ENCODE assay signal across 14 cellular contexts in genomic region chr13:78742659-78743058, GRCh38.
"Had no signal": no experiment of that assay in that cellular context is flagged by ENCODE, and none has a peak within 500 bp of the region (broad histone marks: within the 10 kb centered on the region; RNA-seq: fewer than 3 reads in every experiment).

No MANE protein-coding gene starts in this region.

- H3K36me3 ChIP-seq: right atrium auricular region, stomach, thoracic aorta had no signal

- H3K4me1 Mint-ChIP-seq: central memory CD8-positive, alpha-beta T cell; naive thymus-derived CD8-positive, alpha-beta T cell had no signal

- H3K36me3 Mint-ChIP-seq: activated naive CD8-positive, alpha-beta T cell; brain; naive thymus-derived CD8-positive, alpha-beta T cell had no signal

- H3K4me3 ChIP-seq: mucosa of descending colon, right atrium auricular region, skin epidermis, stomach, thoracic aorta had no signal

- H3K4me1 ChIP-seq: right atrium auricular region, stomach had no signal

- H3K9me3 Mint-ChIP-seq: activated T-cell treated with anti-CD3 and anti-CD28 coated beads, Interleukin-2, amount 50 U/mL, for 4 hours; brain; central memory CD8-positive, alpha-beta T cell had no signal

- H3K9me3 ChIP-seq: mucosa of descending colon, right atrium auricular region, stomach, thoracic aorta had no signal

- DNase-seq: activated CD4-positive, alpha-beta T cell treated with anti-CD3 and anti-CD28 coated beads, Interleukin-2, amount 50 U/mL, for 4 hours; activated effector memory CD4-positive, alpha-beta T cell treated with anti-CD3 and anti-CD28 coated beads, Interleukin-2, amount 50 U/mL, for 16 hours; activated T-cell treated with anti-CD3 and anti-CD28 coated beads, Interleukin-2, amount 50 U/mL, for 4 hours; left colon; mammary epithelial cell; mucosa of descending colon; naive thymus-derived CD8-positive, alpha-beta T cell; stomach had no signal

- H3K4me3 Mint-ChIP-seq: activated naive CD8-positive, alpha-beta T cell; activated T-cell treated with anti-CD3 and anti-CD28 coated beads, Interleukin-2, amount 50 U/mL, for 4 hours; brain; central memory CD8-positive, alpha-beta T cell; naive thymus-derived CD8-positive, alpha-beta T cell had no signal

- H3K27ac Mint-ChIP-seq: activated naive CD8-positive, alpha-beta T cell; brain; naive thymus-derived CD8-positive, alpha-beta T cell had no signal

- H3K27me3 ChIP-seq: right atrium auricular region had no signal

- H3K27ac ChIP-seq: right atrium auricular region, skin epidermis, stomach, thoracic aorta had no signal
